Comparison of ENCODE assay signal across 8 cellular contexts in the genomic region with DNA sequence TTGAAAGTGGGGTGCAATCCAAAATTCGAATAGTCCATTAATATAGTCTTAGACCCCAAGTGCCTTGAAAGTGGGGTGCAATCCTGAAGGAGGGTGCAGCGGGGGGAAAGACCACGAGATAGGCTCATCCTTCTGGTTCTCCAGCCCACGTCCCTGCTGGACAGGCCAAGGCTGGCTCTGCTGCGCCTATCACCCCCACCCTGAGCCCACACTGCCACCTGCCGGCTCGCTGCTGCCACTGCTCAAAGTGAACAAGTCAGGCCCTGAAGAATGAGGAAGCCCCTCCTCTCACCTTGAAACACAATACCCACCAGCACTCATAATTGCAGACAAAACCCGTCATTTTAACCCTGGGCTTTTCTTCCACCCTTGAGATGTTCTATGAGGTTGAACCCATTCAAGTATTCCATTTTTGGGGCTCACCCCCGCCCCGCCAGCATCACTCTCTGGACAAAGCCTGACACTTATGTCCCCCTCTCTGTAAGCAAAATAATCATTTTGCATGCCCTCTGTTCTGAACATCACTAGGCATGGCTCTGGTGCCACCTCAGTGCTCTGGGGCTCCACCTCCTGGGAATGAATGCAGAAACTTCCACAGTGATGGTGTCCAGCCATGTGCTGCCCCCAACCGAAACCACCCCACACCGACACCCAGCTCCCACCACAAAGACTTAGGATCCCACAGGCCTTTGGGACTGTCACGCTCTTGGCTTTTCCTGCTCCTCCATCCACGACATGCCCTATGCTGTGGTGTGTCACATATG. TPM values are rescaled to one million over a fixed set of nuclear protein-coding genes. Genes with fewer than 3 reads are reported as not detected.
DNase-seq lines count a peak whose midpoint lies in the region; ATAC-seq and TF ChIP-seq lines count a peak whose summit lies in the region.

No MANE protein-coding gene starts in this region.

- H3K4me3 Mint-ChIP-seq in CD8-positive, alpha-beta T cell = no peak overlapping the region

- TF ChIP-seq EP300 in ovary (IDR thresholded peaks at IDR 0.05) = no peak
- no peak for TF ChIP-seq EP300 in tibial nerve (IDR thresholded peaks at IDR 0.05)

- CTCF ChIA-PET in CD8-positive, alpha-beta T cell (lab: Charles Lee) = interaction anchor here (0.6 to 9.0 kb wide), 12 partner anchors 8 to 140 kb away, joined by 3 to 125 read pairs (median 3); a partner anchor contains a TSS

- no peaks in the 10 kb centered on the region for H3K9me3 ChIP-seq in CD8-positive, alpha-beta T cell (ENCODE audit: low read length)
- no peaks in the 10 kb centered on the region for H3K9me3 ChIP-seq in ovary
- H3K9me3 ChIP-seq in tibial nerve = no peaks in the 10 kb centered on the region

- POLR2A ChIA-PET in CD8-positive, alpha-beta T cell (lab: Charles Lee) = no interaction called here

- H3K27me3 Mint-ChIP-seq in CD8-positive, alpha-beta T cell (ENCODE audit: low read depth) = no peaks in the 10 kb centered on the region

- peak; percentile 92 for TF ChIP-seq CTCF in CD8-positive, alpha-beta T cell (IDR thresholded peaks at IDR 0.05)
- TF ChIP-seq CTCF in ovary (IDR thresholded peaks at IDR 0.05) (peak; percentile 72 to 86 (median 85)), tibial nerve (IDR thresholded peaks at IDR 0.05) (peak; percentile 89 to 94 (median 92))

- no peak overlapping the region for H3K27ac Mint-ChIP-seq in CD8-positive, alpha-beta T cell

- no peak overlapping the region for H3K4me3 ChIP-seq in CD8-positive, alpha-beta T cell (ENCODE audit: low read depth, low read length)
- H3K4me3 ChIP-seq in ovary = no peak overlapping the region
- H3K4me3 ChIP-seq in tibial nerve = no peak overlapping the region

- H3K4me1 ChIP-seq in CD8-positive, alpha-beta T cell (ENCODE audit: insufficient read depth, low read length) = peaks cover 6% of the 10 kb centered on the region
- no peaks in the 10 kb centered on the region for H3K4me1 ChIP-seq in ovary (ENCODE audit: insufficient read depth)
- H3K4me1 ChIP-seq in tibial nerve = peaks cover 0 to 31% (median 16%) of the 10 kb centered on the region in 4 donors

- H3K36me3 ChIP-seq in CD8-positive, alpha-beta T cell (ENCODE audit: insufficient read depth, low read length) = no peaks in the 10 kb centered on the region
- H3K36me3 ChIP-seq in ovary (no peaks in the 10 kb centered on the region), tibial nerve (peaks cover 0 to 4% (median 0%) of the 10 kb centered on the region in 3 donors)

- TF ChIP-seq POLR2A in ovary (IDR thresholded peaks at IDR 0.05) (no peak), tibial nerve (IDR thresholded peaks at IDR 0.05) (no peak)

- intact Hi-C loops in CD8-positive, alpha-beta T cell (cut with DNase I, micrococcal nuclease) = loop anchor here (1.0 kb wide), 2 partner anchors 78 to 127 kb away; no protein-coding TSS in a partner anchor
- intact Hi-C loops in ovary (cut with DNase I) = loop anchor here (5.0 to 10.0 kb wide), 3 partner anchors 71 to 79 kb away; a partner anchor contains a TSS

- H3K27ac ChIP-seq in CD8-positive, alpha-beta T cell (ENCODE audit: low read depth, low read length) = no peak overlapping the region
- no peak overlapping the region for H3K27ac ChIP-seq in ovary
- H3K27ac ChIP-seq in tibial nerve = no peak overlapping the region

- no peaks in the 10 kb centered on the region for H3K9me3 Mint-ChIP-seq in CD8-positive, alpha-beta T cell

- WGBS in ovary, 3 donors = 39 to 43% (median 39%) methylated on average over 14 of the region's 14 CpGs
- WGBS in tibial nerve, 2 donors = 41 to 44% methylated on average over 14 of the region's 14 CpGs

- ATAC-seq in CD8-positive, alpha-beta T cell = peak; percentile 83
- peak; percentile 56 for ATAC-seq in GM19397 (IDR thresholded peaks at IDR 0.05; ENCODE audit: unreplicated experiment)

- peak; percentile 50 to 82 (median 70) for DNase-seq in CD8-positive, alpha-beta T cell
- DNase-seq in KG1 (lab: John Stamatoyannopoulos, UW) (peak; percentile 19), SHP77 treated with DMSO at 0.1 percent for 48 hours (lab: John Stamatoyannopoulos, UW) (peak; percentile 33), foreskin melanocyte (peak; percentile 50), ovary (peak; percentile 67 to 85 (median 79)), tibial nerve (ENCODE audit: low spot score in 2 of 2) (peak; percentile 58 to 75)
- peak; percentile 90 for DNase-seq in activated effector memory CD4-positive, alpha-beta T cell treated with anti-CD3 and anti-CD28 coated beads, Interleukin-2, amount 50 U/mL, for 16 hours

- no peaks in the 10 kb centered on the region for H3K36me3 Mint-ChIP-seq in CD8-positive, alpha-beta T cell

- no peaks in the 10 kb centered on the region for H3K27me3 ChIP-seq in CD8-positive, alpha-beta T cell (ENCODE audit: insufficient read depth, low read length)
- H3K27me3 ChIP-seq in ovary (no peaks in the 10 kb centered on the region), tibial nerve (no peaks in the 10 kb centered on the region)

- H3K4me1 Mint-ChIP-seq in CD8-positive, alpha-beta T cell (ENCODE audit: low read depth) = peaks cover 16% of the 10 kb centered on the region

RNA-seq across cellular contexts. Expression of a gene that starts 56.8 kb away (rescaled TPM):
- not detected for total RNA-seq in CD8-positive, alpha-beta T cell
- total RNA-seq in ovary (1 to 10 TPM in 2 of 7 donors, under 1 TPM in 4, not detected in 1; 0.15 to 2.2 (median 0.54) TPM), tibial nerve (1 to 10 TPM in 1 of 4 donors, under 1 TPM in 2, not detected in 1; 0.21 to 1.4 (median 0.30) TPM)
- under 1 TPM; 0.62 to 0.72 TPM for polyA plus RNA-seq in ovary

Comparison
In these comparisons a context has a peak if more than half of its experiments do, and no peak if none do; other contexts are left out.
1. DNase-seq: peak in every context shown above with its lines; median percentile 90 in activated effector memory CD4-positive, alpha-beta T cell treated with anti-CD3 and anti-CD28 coated beads, Interleukin-2, amount 50 U/mL, for 16 hours; 79 in ovary; 70 in CD8-positive, alpha-beta T cell; 66 in tibial nerve; 50 in foreskin melanocyte; 33 in SHP77 treated with DMSO at 0.1 percent for 48 hours; 19 in KG1.